Comparison of ENCODE assay signal across 10 cellular contexts in genomic region chr15:74955017-74955416, GRCh38. TPM values are rescaled to one million over a fixed set of nuclear protein-coding genes. Genes with fewer than 3 reads are reported as not detected.
A peak's percentile ranks its signal among the peaks of the same experiment; 100 is the strongest.
DNase-seq lines count a peak whose midpoint lies in the region; ATAC-seq and TF ChIP-seq lines count a peak whose summit lies in the region.
"Had no signal": no experiment of that assay in that cellular context is flagged by ENCODE, and none has a peak within 500 bp of the region (broad histone marks: within the 10 kb centered on the region; RNA-seq: fewer than 3 reads in every experiment).

No MANE protein-coding gene starts in this region.

- no peak overlapping the region for H4K8ac ChIP-seq in H9 (replicated peaks; ENCODE audit: insufficient read length, low read depth, low read length)

- H3K36me3 Mint-ChIP-seq in H9 (ENCODE audit: insufficient read depth in 1 of 3, low read depth in 3 of 3) (peaks cover 0 to 2% (median 0%) of the 10 kb centered on the region in 3 experiments; a peak in 2 of 7 replicates), CD14-positive monocyte (peaks cover 6 to 8% of the 10 kb centered on the region in 2 donors)
- H3K36me3 Mint-ChIP-seq in effector memory CD8-positive, alpha-beta T cell (ENCODE audit: insufficient read depth): no peaks in the 10 kb centered on the region

- H3K79me1 ChIP-seq in H9 (ENCODE audit: insufficient read depth, low read depth, low read length, poor library complexity, severe bottlenecking): no peaks in the 10 kb centered on the region

- ATAC-seq in Panc1: no peak
- ATAC-seq in effector memory CD8-positive, alpha-beta T cell (replicated peaks): no peak
- no peak for ATAC-seq in body of pancreas
- ATAC-seq: gastrocnemius medialis had no signal

- CTCF ChIA-PET in Panc1 (lab: Charles Lee): no interaction called here

- H3T11ph ChIP-seq in H9 (ENCODE audit: low read length): no peak overlapping the region

- no peak overlapping the region for H2BK5ac ChIP-seq in H9 (ENCODE audit: insufficient read length, low read length)

- TF ChIP-seq EP300 in ovary (IDR thresholded peaks at IDR 0.05): no peak

- H2AFZ ChIP-seq in H9 (ENCODE audit: low read length): no peak overlapping the region

- H3K27me3 ChIP-seq in H9 (ENCODE audit: insufficient read depth, low read length): peaks cover 11% of the 10 kb centered on the region; the same call in 1 of the 2 replicates
- H3K27me3 ChIP-seq in Panc1 (ENCODE audit: control insufficient read depth, insufficient read depth, low read length): no peaks in the 10 kb centered on the region
- no peaks in the 10 kb centered on the region for H3K27me3 ChIP-seq in ovary
- no peaks in the 10 kb centered on the region for H3K27me3 ChIP-seq in body of pancreas

- H3K4me3 Mint-ChIP-seq in H9 (peak overlapping the region; percentile 67 to 92), CD14-positive monocyte (peak overlapping the region in 1 of 2 donors; percentile 76)
- H3K4me3 Mint-ChIP-seq in effector memory CD8-positive, alpha-beta T cell: peak overlapping the region; percentile 41 to 48

- no peak overlapping the region for H3K56ac ChIP-seq in H9 (ENCODE audit: insufficient read length, low read depth, low read length)

- POLR2A ChIA-PET in Panc1 (lab: Charles Lee): no interaction called here

- H3K36me3 ChIP-seq in Panc1 (ENCODE audit: control insufficient read depth, insufficient read depth, low read length) (no peaks in the 10 kb centered on the region), ovary (no peaks in the 10 kb centered on the region), body of pancreas (replicated peaks in 1 of 2; ENCODE audit: insufficient read depth in 1 of 2, low read depth in 2 of 2) (no peaks in the 10 kb centered on the region)
- H3K36me3 ChIP-seq: gastrocnemius medialis had no signal

- H3K9me3 ChIP-seq in H9 (ENCODE audit: control insufficient read depth, low read depth, low read length): no peaks in the 10 kb centered on the region
- H3K9me3 ChIP-seq in Panc1 (ENCODE audit: control insufficient read depth, insufficient read depth, low read depth, low read length): no peaks in the 10 kb centered on the region
- no peaks in the 10 kb centered on the region for H3K9me3 ChIP-seq in ovary
- no peaks in the 10 kb centered on the region for H3K9me3 ChIP-seq in body of pancreas
- H3K9me3 ChIP-seq: gastrocnemius medialis had no signal

- H3K27ac ChIP-seq in H9 (ENCODE audit: insufficient read length, low read depth, low read length): no peak overlapping the region
- peak overlapping the region; percentile 96 for H3K27ac ChIP-seq in Panc1 (ENCODE audit: low read length)
- H3K27ac ChIP-seq in ovary: peak overlapping the region; percentile 50 to 89
- H3K27ac ChIP-seq in body of pancreas: no peak overlapping the region

- no peak overlapping the region for H4K91ac ChIP-seq in H9 (ENCODE audit: insufficient read length, low read depth, low read length)

- no peak for DNase-seq in H9
- no peak for DNase-seq in Panc1 (ENCODE audit: low read depth, low spot score)
- no peak for DNase-seq in effector memory CD8-positive, alpha-beta T cell
- DNase-seq in ovary: peak in 4 of 5 donors; percentile 29 to 48 (median 37)
- DNase-seq in COLO668 (lab: John Stamatoyannopoulos, UW; ENCODE audit: unreplicated experiment): no peak
- no peak for DNase-seq in body of pancreas
- no peak for DNase-seq in CD14-positive monocyte (ENCODE audit: low spot score)
- DNase-seq: activated CD8-positive, alpha-beta memory T cell treated with anti-CD3 and anti-CD28 coated beads, Interleukin-2, amount 50 U/mL, for 4 hours; gastrocnemius medialis; NK-92 treated with Interleukin-12 subunit alpha and Interleukin-12 subunit beta, amount 100 ng/mL, for 24 hours had no signal

- no peak overlapping the region for H2BK20ac ChIP-seq in H9 (ENCODE audit: low read depth, low read length, poor library complexity, severe bottlenecking)

- peak overlapping the region; percentile 79 to 96 for H3K4me3 ChIP-seq in Panc1 (ENCODE audit: low read depth in 2 of 2, low read length in 2 of 2)
- peak overlapping the region; percentile 56 for H3K4me3 ChIP-seq in ovary
- no peak overlapping the region for H3K4me3 ChIP-seq in body of pancreas

- H3K27me3 Mint-ChIP-seq in H9 (ENCODE audit: low read depth) (peaks cover 48% of the 10 kb centered on the region), CD14-positive monocyte (ENCODE audit: low read depth in 3 of 3) (peaks cover 35 to 48% (median 46%) of the 10 kb centered on the region in 3 donors)
- H3K27me3 Mint-ChIP-seq in effector memory CD8-positive, alpha-beta T cell: peaks cover 25 to 31% of the 10 kb centered on the region in 2 donors

- H4K5ac ChIP-seq in H9 (ENCODE audit: insufficient read length, low read depth, low read length): no peak overlapping the region

- no peak overlapping the region for H3K23ac ChIP-seq in H9 (ENCODE audit: insufficient read length, low read depth, low read length)

- H3K14ac ChIP-seq in H9 (ENCODE audit: insufficient read depth, low read length): no peak overlapping the region

- no peak for TF ChIP-seq POLR2A in ovary (IDR thresholded peaks at IDR 0.05)
- no peak for TF ChIP-seq POLR2A in body of pancreas (IDR thresholded peaks at IDR 0.05)

- TF ChIP-seq CTCF in H9 (conservative IDR thresholded peaks at IDR 0.05): no peak
- no peak for TF ChIP-seq CTCF in Panc1 (IDR thresholded peaks at IDR 0.05)
- no peak for TF ChIP-seq CTCF in ovary (IDR thresholded peaks at IDR 0.05)
- no peak for TF ChIP-seq CTCF in body of pancreas (IDR thresholded peaks at IDR 0.05)
- no peak for TF ChIP-seq CTCF in CD14-positive monocyte (IDR thresholded peaks at IDR 0.05)

- BruUV-seq in Panc1 (replicated peaks; lab: Mats Ljungman, UMichigan): no TSS peak

- peak overlapping the region; percentile 72 for H3K4me2 ChIP-seq in H9 (ENCODE audit: insufficient read depth, insufficient read length, low read length)

- H3K4ac ChIP-seq in H9 (ENCODE audit: low read depth, low read length): no peak overlapping the region

- no peak overlapping the region for H2AK5ac ChIP-seq in H9 (ENCODE audit: insufficient read length, low read length)

- H4K20me1 ChIP-seq in H9 (ENCODE audit: control insufficient read depth, insufficient read depth, insufficient read length): no peaks in the 10 kb centered on the region

- H2BK15ac ChIP-seq in H9 (ENCODE audit: low read depth, low read length): no peak overlapping the region

- in situ Hi-C loops in Panc1 (cut with HindIII; ENCODE audit: low pct_unique_long_range_greater_than_20kb, low sequenced_read_pairs): no loop called here

- no peak overlapping the region for H2BK12ac ChIP-seq in H9 (ENCODE audit: insufficient read length, low read depth, low read length)

- WGBS in H9 (ENCODE audit: extremely low coverage, insufficient read length, low lambda C conversion rate): no CpG with 5 or more reads among the region's 8 CpGs
- 5 to 15% (median 13%) methylated on average over 8 of the region's 8 CpGs for WGBS in ovary, 3 donors
- 76 to 77% methylated on average over 8 of the region's 8 CpGs for whole genome bisulfite sequencing in body of pancreas, 2 donors

- H3K9me3 Mint-ChIP-seq in H9: no peaks in the 10 kb centered on the region
- no peaks in the 10 kb centered on the region for H3K9me3 Mint-ChIP-seq in effector memory CD8-positive, alpha-beta T cell
- H3K9me3 Mint-ChIP-seq in CD14-positive monocyte: peaks cover 0 to 19% (median 8%) of the 10 kb centered on the region in 7 donors

- H3K79me2 ChIP-seq in H9 (ENCODE audit: insufficient read depth, low read length): peaks cover 3% of the 10 kb centered on the region; the same call in 1 of the 2 replicates

- no peak overlapping the region for H3K9ac ChIP-seq in H9 (ENCODE audit: extremely low read depth, insufficient read length, low read length)

- H3K27ac Mint-ChIP-seq in H9 (no peak overlapping the region), CD14-positive monocyte (peak overlapping the region in 1 of 7 donors; percentile 59)
- H3K27ac Mint-ChIP-seq in effector memory CD8-positive, alpha-beta T cell: no peak overlapping the region

- no peak overlapping the region for H3K18ac ChIP-seq in H9 (ENCODE audit: insufficient read length, low read depth, low read length)

- peaks cover 34% of the 10 kb centered on the region for H3K23me2 ChIP-seq in H9 (ENCODE audit: insufficient read length, low read depth, low read length, poor library complexity, severe bottlenecking)

- intact Hi-C loops in Panc1 (cut with micrococcal nuclease; ENCODE audit: unreplicated experiment) (loop anchor here (5.0 to 10.0 kb wide), 2 partner anchors 180 to 247 kb away; partner anchors contain the start of gene C15orf39), ovary (cut with DNase I) (loop anchor here in 3 of 4 donors (5.0 to 10.0 kb wide), 4 partner anchors 67 to 252 kb away; partner anchors contain the start of genes C15orf39 (in 1 of the 3), CSK (in 1 of the 3) and PPCDC (in 1 of the 3)), body of pancreas (cut with DNase I) (no loop called here), CD14-positive monocyte (cut with micrococcal nuclease) (loop anchor here in 1 of 2 donors (5.0 kb wide), 1 partner anchor 67 kb away; the partner anchor contains the start of gene PPCDC)

- peaks cover 33 to 44% of the 10 kb centered on the region in 2 experiments for H3K4me1 Mint-ChIP-seq in H9
- peaks cover 6 to 15% of the 10 kb centered on the region in 2 donors for H3K4me1 Mint-ChIP-seq in effector memory CD8-positive, alpha-beta T cell (ENCODE audit: low read depth in 2 of 2)
- peaks cover 45% of the 10 kb centered on the region for H3K4me1 Mint-ChIP-seq in CD14-positive monocyte

- H3K4me1 ChIP-seq in H9 (ENCODE audit: insufficient read depth, low read length) (no peaks in the 10 kb centered on the region; the same call in 1 of the 2 replicates), Panc1 (ENCODE audit: control insufficient read depth, insufficient read depth, low read length) (peaks cover 31% of the 10 kb centered on the region), ovary (ENCODE audit: insufficient read depth) (peaks cover 3% of the 10 kb centered on the region), body of pancreas (peaks cover 49% of the 10 kb centered on the region)

- H2BK120ac ChIP-seq in H9 (ENCODE audit: low read depth, low read length, poor library complexity, severe bottlenecking): no peak overlapping the region

RNA-seq across cellular contexts. Expression of gene RPP25, which starts 1.6 kb away (rescaled TPM):
- total RNA-seq in H9 (2021) (12.6 and 13.0 TPM in 2 replicates), Panc1 (2021; ENCODE audit: unreplicated experiment) (40.1 TPM), ovary (10 to 100 TPM; 13.6 to 41.2 (median 28.6) TPM), body of pancreas (10 to 100 TPM in 1 of 2 donors, 1 to 10 TPM in 1; 9.1 to 11.5 TPM)
- 33.3 TPM for polyA plus RNA-seq in Panc1 (2012; ENCODE audit: insufficient read length)
- polyA plus RNA-seq in ovary (10 to 100 TPM; 16.0 to 17.3 TPM), CD14-positive monocyte (1 to 10 TPM; 6.5 to 6.7 TPM)

RNA-seq across cellular contexts. Expression of gene COX5A, which starts 17.1 kb away (rescaled TPM):
- total RNA-seq in H9 (2021) (331 and 336 TPM in 2 replicates), Panc1 (2021; ENCODE audit: unreplicated experiment) (353 TPM), ovary (10 to 100 TPM; 24.8 to 91.3 (median 73.9) TPM), body of pancreas (10 to 100 TPM; 50.1 to 61.5 TPM)
- polyA plus RNA-seq in Panc1 (2012; ENCODE audit: insufficient read length): 349 TPM
- polyA plus RNA-seq in ovary (100 to 1,000 TPM in 1 of 2 donors, 10 to 100 TPM in 1; 86.2 to 158 TPM), CD14-positive monocyte (100 to 1,000 TPM; 434 to 498 TPM)

RNA-seq across cellular contexts. Expression of gene SCAMP5, which starts 40.3 kb away (rescaled TPM):
- 45.8 and 47.8 TPM in 2 replicates for total RNA-seq in H9 (2021)
- 11.2 TPM for total RNA-seq in Panc1 (2021; ENCODE audit: unreplicated experiment)
- polyA plus RNA-seq in Panc1 (2012; ENCODE audit: insufficient read length): 13.5 TPM
- total RNA-seq in ovary: 10 to 100 TPM in 1 of 7 donors, 1 to 10 TPM in 6; 2.6 to 10.1 (median 5.7) TPM
- 10 to 100 TPM in 1 of 2 donors, 1 to 10 TPM in 1; 4.6 to 17.8 TPM for polyA plus RNA-seq in ovary
- total RNA-seq in body of pancreas: 10 to 100 TPM; 21.1 to 30.4 TPM
- polyA plus RNA-seq in CD14-positive monocyte: under 1 TPM in 1 of 2 donors, not detected in 1; 0.08 TPM

RNA-seq across cellular contexts. Expression of gene FAM219B, which starts 48.4 kb away (rescaled TPM):
- total RNA-seq in H9 (2021): 60.3 and 69.0 TPM in 2 replicates
- 68.6 TPM for total RNA-seq in Panc1 (2021; ENCODE audit: unreplicated experiment)
- 41.2 TPM for polyA plus RNA-seq in Panc1 (2012; ENCODE audit: insufficient read length)
- total RNA-seq in ovary: 100 to 1,000 TPM in 1 of 7 donors, 10 to 100 TPM in 6; 31.0 to 125 (median 67.4) TPM
- 10 to 100 TPM; 35.1 to 67.9 TPM for polyA plus RNA-seq in ovary
- 10 to 100 TPM; 25.4 to 42.8 TPM for total RNA-seq in body of pancreas
- polyA plus RNA-seq in CD14-positive monocyte: 10 to 100 TPM; 11.7 to 17.1 TPM

Comparison
In these comparisons a context has a peak if more than half of its experiments do, and no peak if none do; other contexts are left out.
1. DNase-seq: peak in ovary (4 of 5); none in H9 (single experiment), Panc1 (single experiment), effector memory CD8-positive, alpha-beta T cell (0 of 3), COLO668 (single experiment), body of pancreas (0 of 4) and CD14-positive monocyte (single experiment).
2. H3K27ac ChIP-seq: peak in Panc1 (single experiment) and ovary (2 of 2); none in H9 (single experiment) and body of pancreas (0 of 4).
3. H3K4me3 ChIP-seq: peak in Panc1 (2 of 2) and ovary (single experiment); none in body of pancreas (0 of 2).